Comparison of ENCODE assay signal across 8 cellular contexts in genomic region chr6:87832025-87832825, GRCh38.
DNase-seq lines count a peak whose midpoint lies in the region; ATAC-seq, FAIRE-seq and TF ChIP-seq lines count a peak whose summit lies in the region.

No MANE protein-coding gene starts in this region.

- peak overlapping the region; percentile 43 for H3K9ac ChIP-seq in keratinocyte (ENCODE audit: control insufficient read depth, extremely low read depth, insufficient read depth, low read length)

- H3K9me3 ChIP-seq in keratinocyte (ENCODE audit: control insufficient read depth, low read depth, low read length), result no peaks in the 10 kb centered on the region

- no peaks in the 10 kb centered on the region for H3K9me3 Mint-ChIP-seq in activated naive CD8-positive, alpha-beta T cell treated with anti-CD3 and anti-CD28 coated beads for 36 hours
- H3K9me3 Mint-ChIP-seq in nephron progenitor cell, result peaks cover 4% of the 10 kb centered on the region

- ATAC-seq in GM18498 (IDR thresholded peaks at IDR 0.05; ENCODE audit: unreplicated experiment) (peak; percentile 63), HG02970 (IDR thresholded peaks at IDR 0.05; ENCODE audit: low FRiP score, unreplicated experiment) (peak; percentile 63)
- ATAC-seq in stimulated activated naive CD8-positive, alpha-beta T cell treated with anti-CD3 and anti-CD28 coated beads, Interleukin-15, Interleukin-2, amounts not matched to agents 100 U/mL and 50 U/mL, for 24 hours, result peak; percentile 49

- H3K27ac Mint-ChIP-seq in activated naive CD8-positive, alpha-beta T cell treated with anti-CD3 and anti-CD28 coated beads for 36 hours, result peak overlapping the region; percentile 74
- H3K27ac Mint-ChIP-seq in nephron progenitor cell, result no peak overlapping the region

- no peaks in the 10 kb centered on the region for H3K36me3 Mint-ChIP-seq in activated naive CD8-positive, alpha-beta T cell treated with anti-CD3 and anti-CD28 coated beads for 36 hours
- H3K36me3 Mint-ChIP-seq in nephron progenitor cell (ENCODE audit: low read depth), result peaks cover 5% of the 10 kb centered on the region

- H3K79me2 ChIP-seq in keratinocyte (ENCODE audit: control insufficient read depth, insufficient read depth, low read length), result no peaks in the 10 kb centered on the region

- H3K27me3 Mint-ChIP-seq in activated naive CD8-positive, alpha-beta T cell treated with anti-CD3 and anti-CD28 coated beads for 36 hours, result peaks cover 4% of the 10 kb centered on the region
- peaks cover 17% of the 10 kb centered on the region for H3K27me3 Mint-ChIP-seq in nephron progenitor cell (ENCODE audit: low read depth, poor library complexity)

- H2AFZ ChIP-seq in keratinocyte (ENCODE audit: control insufficient read depth, low read length), result peak overlapping the region; percentile 92

- H3K9me1 ChIP-seq in keratinocyte (ENCODE audit: control insufficient read depth, extremely low read depth, insufficient read depth, low read length), result no peaks in the 10 kb centered on the region

- TF ChIP-seq CTCF in keratinocyte (optimal IDR thresholded peaks at IDR 0.05 in 1 of 3, IDR thresholded peaks at IDR 0.05 in 1 of 3, conservative IDR thresholded peaks at IDR 0.05 in 1 of 3; ENCODE audit: extremely low read depth in 1 of 3, insufficient read depth in 2 of 3, low read length in 3 of 3) (peak in 2 of 3 experiments; percentile 23 to 36), nephron progenitor cell (IDR thresholded peaks at IDR 0.05) (no peak)

- H3K4me2 ChIP-seq in keratinocyte (ENCODE audit: control insufficient read depth, extremely low read depth, insufficient read depth, low read depth, low read length), result peak overlapping the region; percentile 88

- H3K27me3 ChIP-seq in keratinocyte (ENCODE audit: control insufficient read depth, extremely low read depth, insufficient read depth, low read length), result no peaks in the 10 kb centered on the region

- peak; percentile 83 to 84 for DNase-seq in AML-193 (lab: John Stamatoyannopoulos, UW)
- peak; percentile 92 for DNase-seq in NCI-H2107 treated with DMSO at 0.1 percent for 48 hours (lab: John Stamatoyannopoulos, UW; ENCODE audit: unreplicated experiment)
- no peak for DNase-seq in activated naive CD8-positive, alpha-beta T cell treated with anti-CD3 and anti-CD28 coated beads for 36 hours
- DNase-seq in keratinocyte (ENCODE audit: low read depth, low spot score), result no peak
- no peak for DNase-seq in stimulated activated naive CD8-positive, alpha-beta T cell treated with anti-CD3 and anti-CD28 coated beads, Interleukin-15, Interleukin-2, amounts not matched to agents 100 U/mL and 50 U/mL, for 24 hours
- no peak for DNase-seq in nephron progenitor cell

- H3K4me3 ChIP-seq in keratinocyte (ENCODE audit: control insufficient read depth in 2 of 3, extremely low read depth in 1 of 3, insufficient read depth in 2 of 3, low read depth in 1 of 3, low read length in 3 of 3), result peak overlapping the region in 2 of 3 experiments; percentile 56 to 66

- FAIRE-seq in keratinocyte (lab: Jason Lieb, UNC), result no peak

- dilution Hi-C loops in keratinocyte (cut with MboI; ENCODE audit: extremely low pct_ligation_motif_present, low sequenced_read_pairs), result no loop called here

- no peaks in the 10 kb centered on the region for H3K4me1 ChIP-seq in keratinocyte (ENCODE audit: control insufficient read depth, extremely low read depth, insufficient read depth, low read length)

- peak overlapping the region; percentile 77 for H3K4me3 Mint-ChIP-seq in activated naive CD8-positive, alpha-beta T cell treated with anti-CD3 and anti-CD28 coated beads for 36 hours
- H3K4me3 Mint-ChIP-seq in nephron progenitor cell, result no peak overlapping the region

- H4K20me1 ChIP-seq in keratinocyte (ENCODE audit: control insufficient read depth, extremely low read depth, insufficient read depth, low read length), result no peaks in the 10 kb centered on the region

- H3K27ac ChIP-seq in keratinocyte (ENCODE audit: control insufficient read depth, insufficient read depth, low read length), result no peak overlapping the region

- peaks cover 10% of the 10 kb centered on the region for H3K4me1 Mint-ChIP-seq in activated naive CD8-positive, alpha-beta T cell treated with anti-CD3 and anti-CD28 coated beads for 36 hours
- peaks cover 45% of the 10 kb centered on the region for H3K4me1 Mint-ChIP-seq in nephron progenitor cell

- H3K36me3 ChIP-seq in keratinocyte (ENCODE audit: control insufficient read depth in 2 of 2, extremely low read depth in 1 of 2, insufficient read depth in 2 of 2, low read length in 2 of 2), result no peaks in the 10 kb centered on the region

Comparison
In these comparisons a context has a peak if more than half of its experiments do, and no peak if none do; other contexts are left out.
1. DNase-seq: peak in AML-193 (2 of 2) and NCI-H2107 treated with DMSO at 0.1 percent for 48 hours (single experiment); none in activated naive CD8-positive, alpha-beta T cell treated with anti-CD3 and anti-CD28 coated beads for 36 hours (single experiment), keratinocyte (single experiment), stimulated activated naive CD8-positive, alpha-beta T cell treated with anti-CD3 and anti-CD28 coated beads, Interleukin-15, Interleukin-2, amounts not matched to agents 100 U/mL and 50 U/mL, for 24 hours (single experiment) and nephron progenitor cell (single experiment).
2. Peak in every context shown above with its lines, with median percentiles within 50 percentile points of each other: ATAC-seq.